22 cellular contexts compared by ENCODE assay signal in the genomic region with DNA sequence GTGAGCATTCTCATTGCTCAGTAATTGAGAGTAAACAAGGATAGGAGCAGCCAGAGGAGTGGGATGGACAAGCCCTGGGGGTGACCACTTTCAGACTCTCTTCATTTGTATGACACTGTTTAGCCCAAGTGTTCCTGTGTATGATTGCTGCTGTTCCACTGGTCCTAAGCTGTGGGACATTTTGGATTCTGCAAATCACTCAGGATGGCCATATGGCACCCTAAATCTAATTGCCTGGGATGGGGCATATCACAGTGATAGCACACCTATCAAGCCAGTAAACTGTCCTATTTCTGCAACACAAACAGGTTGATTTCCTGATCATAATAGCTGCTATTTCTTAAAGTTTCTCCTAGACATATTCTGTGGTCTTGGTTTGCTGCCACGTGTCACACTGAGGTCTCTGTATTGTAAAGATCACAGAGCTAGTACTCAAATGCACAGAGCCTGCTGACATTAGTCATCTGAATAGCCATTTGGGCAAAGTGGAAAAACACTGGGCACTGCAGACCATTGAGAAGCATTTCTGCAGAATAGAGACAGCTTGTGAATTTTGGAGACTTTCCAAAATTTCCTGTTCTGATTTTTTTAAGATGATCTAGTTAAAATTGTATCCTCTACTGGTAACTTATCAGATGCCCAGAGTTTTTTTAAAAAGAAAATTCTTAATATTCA.
DNase-seq lines count a peak whose midpoint lies in the region; TF ChIP-seq lines count a peak whose summit lies in the region.
"Had no signal": no experiment of that assay in that cellular context is flagged by ENCODE, and none has a peak within 500 bp of the region (broad histone marks: within the 10 kb centered on the region; RNA-seq: fewer than 3 reads in every experiment).

No MANE protein-coding gene starts in this region.

- H3K27ac Mint-ChIP-seq in activated T-helper 2 cell treated with anti-CD3 and anti-CD28 coated beads, Interferon-gamma antibody, Interleukin-2, Interleukin-4, amounts not matched to agents 10 μg/mL and 5 μg/mL and 100 μg/mL, durations not matched to agents 14 hours and 24 hours and 36 hours, result no peak overlapping the region
- H3K27ac Mint-ChIP-seq: activated naive CD4-positive, alpha-beta T cell treated with anti-CD3 and anti-CD28 coated beads, Interleukin-2, amount 50 U/mL, for 72 hours; CD14-positive monocyte; natural killer cell; stimulated activated naive B cell treated with anti-CD40 and anti-IgM and Interleukin-4, amounts not matched to agents 10 μg/mL and 1 μg/mL and 100 μg/mL, for 72 hours had no signal

- H3K9me3 ChIP-seq in WERI-Rb-1 (ENCODE audit: severe bottlenecking), result no peaks in the 10 kb centered on the region
- H3K9me3 ChIP-seq: ascending aorta, thoracic aorta had no signal

- no peak overlapping the region for H3K27ac ChIP-seq in WERI-Rb-1
- H3K27ac ChIP-seq: ascending aorta, parathyroid adenoma, RWPE1, thoracic aorta had no signal

- no peaks in the 10 kb centered on the region for H3K4me1 Mint-ChIP-seq in activated T-helper 2 cell treated with anti-CD3 and anti-CD28 coated beads, Interferon-gamma antibody, Interleukin-2, Interleukin-4, amounts not matched to agents 10 μg/mL and 5 μg/mL and 100 μg/mL, durations not matched to agents 14 hours and 24 hours and 36 hours (ENCODE audit: low read depth)
- H3K4me1 Mint-ChIP-seq: CD14-positive monocyte; central memory CD8-positive, alpha-beta T cell; natural killer cell; stimulated activated naive B cell treated with anti-CD40 and anti-IgM and Interleukin-4, amounts not matched to agents 10 μg/mL and 1 μg/mL and 100 μg/mL, for 72 hours had no signal

- no peak overlapping the region for H3K4me3 Mint-ChIP-seq in activated T-helper 2 cell treated with anti-CD3 and anti-CD28 coated beads, Interferon-gamma antibody, Interleukin-2, Interleukin-4, amounts not matched to agents 10 μg/mL and 5 μg/mL and 100 μg/mL, durations not matched to agents 14 hours and 24 hours and 36 hours (ENCODE audit: low read depth)
- H3K4me3 Mint-ChIP-seq: CD14-positive monocyte; central memory CD8-positive, alpha-beta T cell; natural killer cell; stimulated activated naive B cell treated with anti-CD40 and anti-IgM and Interleukin-4, amounts not matched to agents 10 μg/mL and 1 μg/mL and 100 μg/mL, for 72 hours had no signal

- TF ChIP-seq CTCF in WERI-Rb-1 (IDR thresholded peaks at IDR 0.05; ENCODE audit: low read depth, low read length), result no peak

- H3K36me3 Mint-ChIP-seq in activated T-helper 2 cell treated with anti-CD3 and anti-CD28 coated beads, Interferon-gamma antibody, Interleukin-2, Interleukin-4, amounts not matched to agents 10 μg/mL and 5 μg/mL and 100 μg/mL, durations not matched to agents 14 hours and 24 hours and 36 hours (ENCODE audit: low read depth), result no peaks in the 10 kb centered on the region
- H3K36me3 Mint-ChIP-seq: activated naive CD4-positive, alpha-beta T cell treated with anti-CD3 and anti-CD28 coated beads, Interleukin-2, amount 50 U/mL, for 72 hours; CD14-positive monocyte; natural killer cell; stimulated activated naive B cell treated with anti-CD40 and anti-IgM and Interleukin-4, amounts not matched to agents 10 μg/mL and 1 μg/mL and 100 μg/mL, for 72 hours had no signal

- intact Hi-C loops in activated T-helper 2 cell treated with anti-CD3 and anti-CD28 coated beads, Interferon-gamma antibody, Interleukin-2, Interleukin-4, amounts not matched to agents 10 μg/mL and 5 μg/mL and 100 μg/mL, durations not matched to agents 14 hours and 24 hours and 36 hours (cut with micrococcal nuclease), result no loop called here

- H3K27me3 ChIP-seq in WERI-Rb-1 (ENCODE audit: insufficient read depth, low read depth, severe bottlenecking), result peaks cover 2% of the 10 kb centered on the region
- H3K27me3 ChIP-seq: ascending aorta had no signal

- peaks cover 7% of the 10 kb centered on the region for H3K27me3 Mint-ChIP-seq in activated T-helper 2 cell treated with anti-CD3 and anti-CD28 coated beads, Interferon-gamma antibody, Interleukin-2, Interleukin-4, amounts not matched to agents 10 μg/mL and 5 μg/mL and 100 μg/mL, durations not matched to agents 14 hours and 24 hours and 36 hours (ENCODE audit: low read depth)

- no peak overlapping the region for H3K4me3 ChIP-seq in WERI-Rb-1 (ENCODE audit: low read depth, low read length)
- H3K4me3 ChIP-seq: ascending aorta, thoracic aorta had no signal

- H3K9me3 Mint-ChIP-seq in activated T-helper 2 cell treated with anti-CD3 and anti-CD28 coated beads, Interferon-gamma antibody, Interleukin-2, Interleukin-4, amounts not matched to agents 10 μg/mL and 5 μg/mL and 100 μg/mL, durations not matched to agents 14 hours and 24 hours and 36 hours, result no peaks in the 10 kb centered on the region
- H3K9me3 Mint-ChIP-seq: activated naive CD4-positive, alpha-beta T cell treated with anti-CD3 and anti-CD28 coated beads, Interleukin-2, amount 50 U/mL, for 72 hours; central memory CD8-positive, alpha-beta T cell; natural killer cell had no signal

- no peaks in the 10 kb centered on the region for H3K36me3 ChIP-seq in WERI-Rb-1
- H3K36me3 ChIP-seq: ascending aorta, thoracic aorta had no signal

- DNase-seq in EL, result peak; percentile 19
- peak; percentile 9 for DNase-seq in NCI-H1694 treated with DMSO at 0.1 percent for 48 hours (lab: John Stamatoyannopoulos, UW)
- DNase-seq in cerebellar cortex (ENCODE audit: low spot score), result peak; percentile 99
- DNase-seq in occipital lobe (lab: John Stamatoyannopoulos, UW), result peak; percentile 9
- DNase-seq in NCI-H526 treated with DMSO at 0.1 percent for 48 hours (lab: John Stamatoyannopoulos, UW), result no peak
- no peak for DNase-seq in WERI-Rb-1
- DNase-seq in HK-2 (ENCODE audit: unreplicated experiment), result no peak
- no peak for DNase-seq in activated T-helper 2 cell treated with anti-CD3 and anti-CD28 coated beads, Interferon-gamma antibody, Interleukin-2, Interleukin-4, amounts not matched to agents 10 μg/mL and 5 μg/mL and 100 μg/mL, durations not matched to agents 14 hours and 24 hours and 36 hours (ENCODE audit: low spot score)
- DNase-seq: activated CD4-positive, alpha-beta T cell treated with anti-CD3 and anti-CD28 coated beads for 4 hours; KBM-7; mesendoderm; natural killer cell; NCI-H2227 treated with DMSO at 0.1 percent for 48 hours; stimulated activated CD4-positive, alpha-beta T cell treated with anti-CD3 and anti-CD28 coated beads, Interleukin-1b, Interleukin-23, amount 100 ng/mL, for 48 hours; stimulated activated naive B cell treated with anti-CD40 and anti-IgM and Interleukin-4, amounts not matched to agents 10 μg/mL and 1 μg/mL and 100 μg/mL, for 72 hours had no signal

Comparison
In these comparisons a context has a peak if more than half of its experiments do, and no peak if none do; other contexts are left out.
1. DNase-seq: peak in EL (single experiment), NCI-H1694 treated with DMSO at 0.1 percent for 48 hours (single experiment), cerebellar cortex (single experiment) and occipital lobe (single experiment); none in NCI-H526 treated with DMSO at 0.1 percent for 48 hours (single experiment), WERI-Rb-1 (single experiment), HK-2 (single experiment) and activated T-helper 2 cell treated with anti-CD3 and anti-CD28 coated beads, Interferon-gamma antibody, Interleukin-2, Interleukin-4, amounts not matched to agents 10 μg/mL and 5 μg/mL and 100 μg/mL, durations not matched to agents 14 hours and 24 hours and 36 hours (single experiment).